In genomic region chr13:97976551-97977375, GRCh38 we compare ENCODE assay signal across 8 cellular contexts. TPM values are rescaled to one million over a fixed set of nuclear protein-coding genes. Genes with fewer than 3 reads are reported as not detected.
DNase-seq lines count a peak whose midpoint lies in the region; TF ChIP-seq lines count a peak whose summit lies in the region.

No MANE protein-coding gene starts in this region.

- no peak overlapping the region for H2BK12ac ChIP-seq in H9 (ENCODE audit: insufficient read length, low read depth, low read length)

- peak overlapping the region; percentile 84 for H3K14ac ChIP-seq in H9 (ENCODE audit: insufficient read depth, low read length)

- H3K4ac ChIP-seq in H9 (ENCODE audit: low read depth, low read length): no peak overlapping the region

- H3K56ac ChIP-seq in H9 (ENCODE audit: insufficient read length, low read depth, low read length): no peak overlapping the region

- peak overlapping the region; percentile 33 for H3K18ac ChIP-seq in H9 (ENCODE audit: insufficient read length, low read depth, low read length)

- H3K23ac ChIP-seq in H9 (ENCODE audit: insufficient read length, low read depth, low read length): peak overlapping the region; percentile 76

- no peak overlapping the region; the same call in 1 of the 2 replicates for H2BK15ac ChIP-seq in H9 (ENCODE audit: low read depth, low read length)

- H3K27me3 ChIP-seq in H9 (ENCODE audit: insufficient read depth, low read length) (no peaks in the 10 kb centered on the region), Loucy (ENCODE audit: insufficient read depth, low read length, poor library complexity, severe bottlenecking) (no peaks in the 10 kb centered on the region)

- no peak overlapping the region for H2BK5ac ChIP-seq in H9 (ENCODE audit: insufficient read length, low read length)

- H3K4me3 Mint-ChIP-seq in H9 (peak overlapping the region; percentile 97 to 98), osteocyte (ENCODE audit: unreplicated experiment) (peak overlapping the region; percentile 93)
- H3K4me3 Mint-ChIP-seq in activated T-helper 1 cell treated with anti-CD3 and anti-CD28 coated beads, Interleukin-12 subunit alpha, Interleukin-12 subunit beta, Interleukin-2, Interleukin-4 antibody, amounts not matched to agents 30 ng/mL and 10 ng/mL and 1 ng/mL, durations not matched to agents 14 hours and 24 hours and 36 hours: peak overlapping the region; percentile 98

- H3K36me3 ChIP-seq in Loucy (ENCODE audit: insufficient read depth, low read length): no peaks in the 10 kb centered on the region

- H3K9me3 ChIP-seq in H9 (ENCODE audit: control insufficient read depth, low read depth, low read length) (no peaks in the 10 kb centered on the region), Loucy (ENCODE audit: insufficient read depth, low read depth, low read length) (no peaks in the 10 kb centered on the region)

- H3F3A ChIP-seq in Loucy (ENCODE audit: low read depth): no peaks in the 10 kb centered on the region

- H3K27ac Mint-ChIP-seq in H9 (peak overlapping the region; percentile 98 to 99 (median 98)), osteocyte (ENCODE audit: unreplicated experiment) (peak overlapping the region; percentile 94)
- H3K27ac Mint-ChIP-seq in activated T-helper 1 cell treated with anti-CD3 and anti-CD28 coated beads, Interleukin-12 subunit alpha, Interleukin-12 subunit beta, Interleukin-2, Interleukin-4 antibody, amounts not matched to agents 30 ng/mL and 10 ng/mL and 1 ng/mL, durations not matched to agents 14 hours and 24 hours and 36 hours: peak overlapping the region; percentile 98

- H3K79me2 ChIP-seq in H9 (ENCODE audit: insufficient read depth, low read length): peaks cover 22% of the 10 kb centered on the region; the same call in 1 of the 2 replicates
- H3K79me2 ChIP-seq in Loucy (ENCODE audit: insufficient read depth, low read length): peaks cover 50% of the 10 kb centered on the region

- no peaks in the 10 kb centered on the region for H4K20me1 ChIP-seq in H9 (ENCODE audit: control insufficient read depth, insufficient read depth, insufficient read length)
- H4K20me1 ChIP-seq in Loucy (ENCODE audit: insufficient read depth, low read length, poor library complexity, severe bottlenecking): peaks cover 46% of the 10 kb centered on the region

- H3K4me1 Mint-ChIP-seq in H9 (peaks cover 26 to 29% of the 10 kb centered on the region in 2 experiments), osteocyte (ENCODE audit: unreplicated experiment) (peaks cover 43% of the 10 kb centered on the region)
- peaks cover 40% of the 10 kb centered on the region for H3K4me1 Mint-ChIP-seq in activated T-helper 1 cell treated with anti-CD3 and anti-CD28 coated beads, Interleukin-12 subunit alpha, Interleukin-12 subunit beta, Interleukin-2, Interleukin-4 antibody, amounts not matched to agents 30 ng/mL and 10 ng/mL and 1 ng/mL, durations not matched to agents 14 hours and 24 hours and 36 hours (ENCODE audit: low read depth)

- H3K9ac ChIP-seq in H9 (ENCODE audit: extremely low read depth, insufficient read length, low read length) (peak overlapping the region; percentile 99), Loucy (ENCODE audit: low read depth, low read length, poor library complexity, severe bottlenecking) (peak overlapping the region; percentile 78)

- peaks cover 0 to 2% of the 10 kb centered on the region in 2 experiments; a peak in 1 of 5 replicates for H3K9me3 Mint-ChIP-seq in H9
- no peaks in the 10 kb centered on the region for H3K9me3 Mint-ChIP-seq in activated T-helper 1 cell treated with anti-CD3 and anti-CD28 coated beads, Interleukin-12 subunit alpha, Interleukin-12 subunit beta, Interleukin-2, Interleukin-4 antibody, amounts not matched to agents 30 ng/mL and 10 ng/mL and 1 ng/mL, durations not matched to agents 14 hours and 24 hours and 36 hours
- H3K9me3 Mint-ChIP-seq in osteocyte (ENCODE audit: unreplicated experiment): no peaks in the 10 kb centered on the region

- H3K4me1 ChIP-seq in H9 (ENCODE audit: insufficient read depth, low read length): no peaks in the 10 kb centered on the region
- H3K4me1 ChIP-seq in Loucy (ENCODE audit: insufficient read depth, low read length, poor library complexity, severe bottlenecking): peaks cover 44% of the 10 kb centered on the region

- DNase-seq in activated CD8-positive, alpha-beta memory T cell treated with anti-CD3 and anti-CD28 coated beads for 48 hours (ENCODE audit: low read depth in 2 of 3, low spot score in 2 of 3): peak; percentile 2 to 21 (median 4)
- DNase-seq in activated CD8-positive, alpha-beta memory T cell treated with anti-CD3 and anti-CD28 coated beads for 24 hours: no peak
- peak; percentile 91 for DNase-seq in H9
- DNase-seq in activated T-helper 1 cell treated with anti-CD3 and anti-CD28 coated beads, Interleukin-12 subunit alpha, Interleukin-12 subunit beta, Interleukin-2, Interleukin-4 antibody, amounts not matched to agents 30 ng/mL and 10 ng/mL and 1 ng/mL, durations not matched to agents 14 hours and 24 hours and 36 hours (ENCODE audit: low spot score): no peak
- peak; percentile 20 for DNase-seq in glomerular visceral epithelial cell (ENCODE audit: extremely low spot score)
- DNase-seq in osteocyte (ENCODE audit: extremely low spot score, unreplicated experiment): no peak
- DNase-seq in mesenteric fat pad (ENCODE audit: low spot score): no peak

- H3K27me3 Mint-ChIP-seq in H9 (ENCODE audit: low read depth) (no peaks in the 10 kb centered on the region), osteocyte (ENCODE audit: unreplicated experiment) (no peaks in the 10 kb centered on the region)
- peaks cover 8% of the 10 kb centered on the region for H3K27me3 Mint-ChIP-seq in activated T-helper 1 cell treated with anti-CD3 and anti-CD28 coated beads, Interleukin-12 subunit alpha, Interleukin-12 subunit beta, Interleukin-2, Interleukin-4 antibody, amounts not matched to agents 30 ng/mL and 10 ng/mL and 1 ng/mL, durations not matched to agents 14 hours and 24 hours and 36 hours (ENCODE audit: insufficient read depth)

- H3K4me2 ChIP-seq in H9 (ENCODE audit: insufficient read depth, insufficient read length, low read length) (peak overlapping the region; percentile 98), Loucy (ENCODE audit: low read depth, low read length, poor library complexity, severe bottlenecking) (peak overlapping the region; percentile 83)

- peak overlapping the region; percentile 88 for H4K5ac ChIP-seq in H9 (ENCODE audit: insufficient read length, low read depth, low read length)

- H2AK5ac ChIP-seq in H9 (ENCODE audit: insufficient read length, low read length): no peak overlapping the region

- H3K27ac ChIP-seq in H9 (ENCODE audit: insufficient read length, low read depth, low read length): peak overlapping the region; percentile 47

- H2BK120ac ChIP-seq in H9 (ENCODE audit: low read depth, low read length, poor library complexity, severe bottlenecking): no peak overlapping the region

- H3K4me3 ChIP-seq in Loucy (ENCODE audit: low read length, poor library complexity, severe bottlenecking): peak overlapping the region; percentile 94

- peaks cover 15% of the 10 kb centered on the region for H3K23me2 ChIP-seq in H9 (ENCODE audit: insufficient read length, low read depth, low read length, poor library complexity, severe bottlenecking)

- H3T11ph ChIP-seq in H9 (ENCODE audit: low read length): no peak overlapping the region

- no peak overlapping the region for H2AFZ ChIP-seq in H9 (ENCODE audit: low read length)
- H2AFZ ChIP-seq in Loucy (ENCODE audit: low read length): peak overlapping the region; percentile 86; the same call in 1 of the 2 replicates

- no peak overlapping the region for H2BK20ac ChIP-seq in H9 (ENCODE audit: low read depth, low read length, poor library complexity, severe bottlenecking)

- H3K79me1 ChIP-seq in H9 (ENCODE audit: insufficient read depth, low read depth, low read length, poor library complexity, severe bottlenecking): peaks cover under 1% of the 10 kb centered on the region

- H3K36me3 Mint-ChIP-seq in H9 (ENCODE audit: insufficient read depth in 1 of 3, low read depth in 3 of 3) (peaks cover 7 to 8% (median 7%) of the 10 kb centered on the region in 3 experiments; a peak in 6 of 7 replicates), osteocyte (ENCODE audit: unreplicated experiment) (no peaks in the 10 kb centered on the region)
- peaks cover 8% of the 10 kb centered on the region for H3K36me3 Mint-ChIP-seq in activated T-helper 1 cell treated with anti-CD3 and anti-CD28 coated beads, Interleukin-12 subunit alpha, Interleukin-12 subunit beta, Interleukin-2, Interleukin-4 antibody, amounts not matched to agents 30 ng/mL and 10 ng/mL and 1 ng/mL, durations not matched to agents 14 hours and 24 hours and 36 hours (ENCODE audit: low read depth)

- no peaks in the 10 kb centered on the region for H3K9me2 ChIP-seq in Loucy (replicated peaks; ENCODE audit: low read depth, low read length)

- H4K8ac ChIP-seq in H9 (replicated peaks; ENCODE audit: insufficient read length, low read depth, low read length): no peak overlapping the region

- no peak overlapping the region for H4K91ac ChIP-seq in H9 (ENCODE audit: insufficient read length, low read depth, low read length)

- TF ChIP-seq CTCF in H9 (conservative IDR thresholded peaks at IDR 0.05) (no peak), Loucy (conservative IDR thresholded peaks at IDR 0.05; ENCODE audit: low read length) (no peak), osteocyte (IDR thresholded peaks at IDR 0.05) (no peak)

- intact Hi-C loops in activated T-helper 1 cell treated with anti-CD3 and anti-CD28 coated beads, Interleukin-12 subunit alpha, Interleukin-12 subunit beta, Interleukin-2, Interleukin-4 antibody, amounts not matched to agents 30 ng/mL and 10 ng/mL and 1 ng/mL, durations not matched to agents 14 hours and 24 hours and 36 hours (cut with micrococcal nuclease): loop anchor here (1.0 to 10.0 kb wide), 11 partner anchors 36 to 1522 kb away; partner anchors contain the start of genes MBNL2 and UBAC2

- no CpG with 5 or more reads among the region's 90 CpGs for WGBS in H9 (ENCODE audit: extremely low coverage, insufficient read length, low lambda C conversion rate)

RNA-seq across cellular contexts. Expression of gene IPO5, which starts 23.3 kb away (rescaled TPM):
- total RNA-seq in H9 (2021) (326 and 342 TPM in 2 replicates), osteocyte (143 and 145 TPM in 2 replicates), mesenteric fat pad (113 TPM)
- 210 and 226 TPM in 2 replicates for total RNA-seq in activated T-helper 1 cell treated with anti-CD3 and anti-CD28 coated beads, Interleukin-12 subunit alpha, Interleukin-12 subunit beta, Interleukin-2, Interleukin-4 antibody, amounts not matched to agents 30 ng/mL and 10 ng/mL and 1 ng/mL, durations not matched to agents 14 hours and 24 hours and 36 hours

Comparison
In these comparisons a context has a peak if more than half of its experiments do, and no peak if none do; other contexts are left out.
1. DNase-seq: peak in activated CD8-positive, alpha-beta memory T cell treated with anti-CD3 and anti-CD28 coated beads for 48 hours (3 of 3), H9 (single experiment) and glomerular visceral epithelial cell (single experiment); none in activated CD8-positive, alpha-beta memory T cell treated with anti-CD3 and anti-CD28 coated beads for 24 hours (single experiment), activated T-helper 1 cell treated with anti-CD3 and anti-CD28 coated beads, Interleukin-12 subunit alpha, Interleukin-12 subunit beta, Interleukin-2, Interleukin-4 antibody, amounts not matched to agents 30 ng/mL and 10 ng/mL and 1 ng/mL, durations not matched to agents 14 hours and 24 hours and 36 hours (single experiment), osteocyte (single experiment) and mesenteric fat pad (single experiment).
2. Peak in every context shown above with its lines, with median percentiles within 50 percentile points of each other: H3K27ac Mint-ChIP-seq and H3K4me3 Mint-ChIP-seq.